Comparison of ENCODE assay signal across 8 cellular contexts in genomic region chr1:21439345-21439720, GRCh38. TPM values are rescaled to one million over a fixed set of nuclear protein-coding genes. Genes with fewer than 3 reads are reported as not detected.
DNase-seq lines count a peak whose midpoint lies in the region; TF ChIP-seq lines count a peak whose summit lies in the region.

No MANE protein-coding gene starts in this region.

- H3K4me3 ChIP-seq in right atrium auricular region, result peak overlapping the region; percentile 70 to 76
- H3K4me3 ChIP-seq in breast epithelium, result peak overlapping the region; percentile 61 to 84 (median 72)
- no peak overlapping the region for H3K4me3 ChIP-seq in mucosa of stomach (ENCODE audit: low read length)
- peak overlapping the region; percentile 59 to 64 for H3K4me3 ChIP-seq in vagina

- H3K27ac ChIP-seq in right atrium auricular region, result peak overlapping the region; percentile 31 to 66
- H3K27ac ChIP-seq in breast epithelium, result peak overlapping the region; percentile 68 to 81
- H3K27ac ChIP-seq in vagina, result peak overlapping the region; percentile 66

- no peaks in the 10 kb centered on the region for H3K27me3 ChIP-seq in right atrium auricular region
- no peaks in the 10 kb centered on the region for H3K27me3 ChIP-seq in breast epithelium
- H3K27me3 ChIP-seq in mucosa of stomach (ENCODE audit: control insufficient read depth, insufficient read depth, low read length), result no peaks in the 10 kb centered on the region
- H3K27me3 ChIP-seq in vagina, result no peaks in the 10 kb centered on the region

- TF ChIP-seq POLR2A in breast epithelium (IDR thresholded peaks at IDR 0.05) (no peak), vagina (IDR thresholded peaks at IDR 0.05) (no peak), erythroblast (IDR thresholded peaks at IDR 0.05; ENCODE audit: low read length) (no peak)

- DNase-seq in right atrium auricular region (ENCODE audit: low spot score), result no peak
- DNase-seq in cardiac septum (ENCODE audit: low spot score), result no peak
- no peak for DNase-seq in breast epithelium (ENCODE audit: low spot score in 2 of 2)
- DNase-seq in vagina (ENCODE audit: extremely low spot score in 2 of 2), result no peak
- no peak for DNase-seq in erythroblast (lab: John Stamatoyannopoulos, UW)
- DNase-seq in medulla oblongata (ENCODE audit: extremely low spot score), result no peak
- DNase-seq in activated CD4-positive, alpha-beta T cell treated with anti-CD3 and anti-CD28 coated beads for 48 hours, result no peak

- intact Hi-C loops in cardiac septum (cut with DNase I) (no loop called here), breast epithelium (cut with DNase I; ENCODE audit: low total_unique reads) (no loop called here), vagina (cut with DNase I) (no loop called here)

- H3K36me3 ChIP-seq in right atrium auricular region (no peaks in the 10 kb centered on the region), breast epithelium (no peaks in the 10 kb centered on the region), mucosa of stomach (ENCODE audit: control insufficient read depth, insufficient read depth, low read length) (no peaks in the 10 kb centered on the region), vagina (no peaks in the 10 kb centered on the region)

- H3K9me3 ChIP-seq in right atrium auricular region, result no peaks in the 10 kb centered on the region
- no peaks in the 10 kb centered on the region for H3K9me3 ChIP-seq in breast epithelium
- no peaks in the 10 kb centered on the region for H3K9me3 ChIP-seq in mucosa of stomach (ENCODE audit: control insufficient read depth, low read length)
- H3K9me3 ChIP-seq in vagina, result no peaks in the 10 kb centered on the region

- peak overlapping the region; percentile 64 for H3K9ac ChIP-seq in mucosa of stomach (ENCODE audit: low read length)

- no peak for TF ChIP-seq CTCF in right atrium auricular region (IDR thresholded peaks at IDR 0.05)
- TF ChIP-seq CTCF in breast epithelium (IDR thresholded peaks at IDR 0.05), result no peak
- TF ChIP-seq CTCF in vagina (IDR thresholded peaks at IDR 0.05), result no peak

- peaks cover 0 to 17% of the 10 kb centered on the region in 2 donors for H3K4me1 ChIP-seq in right atrium auricular region
- H3K4me1 ChIP-seq in breast epithelium, result no peaks in the 10 kb centered on the region
- peaks cover 8% of the 10 kb centered on the region for H3K4me1 ChIP-seq in mucosa of stomach (ENCODE audit: control insufficient read depth, insufficient read depth, low read length)
- peaks cover 28% of the 10 kb centered on the region for H3K4me1 ChIP-seq in vagina

RNA-seq across cellular contexts. Expression of gene NBPF3, which starts 0.6 kb away (rescaled TPM):
- total RNA-seq in right atrium auricular region (1 to 10 TPM; 4.8 to 8.1 TPM), cardiac septum (3.0 TPM), breast epithelium (10 to 100 TPM; 13.8 to 22.3 (median 20.6) TPM), vagina (10.1 TPM)
